In the genomic region with DNA sequence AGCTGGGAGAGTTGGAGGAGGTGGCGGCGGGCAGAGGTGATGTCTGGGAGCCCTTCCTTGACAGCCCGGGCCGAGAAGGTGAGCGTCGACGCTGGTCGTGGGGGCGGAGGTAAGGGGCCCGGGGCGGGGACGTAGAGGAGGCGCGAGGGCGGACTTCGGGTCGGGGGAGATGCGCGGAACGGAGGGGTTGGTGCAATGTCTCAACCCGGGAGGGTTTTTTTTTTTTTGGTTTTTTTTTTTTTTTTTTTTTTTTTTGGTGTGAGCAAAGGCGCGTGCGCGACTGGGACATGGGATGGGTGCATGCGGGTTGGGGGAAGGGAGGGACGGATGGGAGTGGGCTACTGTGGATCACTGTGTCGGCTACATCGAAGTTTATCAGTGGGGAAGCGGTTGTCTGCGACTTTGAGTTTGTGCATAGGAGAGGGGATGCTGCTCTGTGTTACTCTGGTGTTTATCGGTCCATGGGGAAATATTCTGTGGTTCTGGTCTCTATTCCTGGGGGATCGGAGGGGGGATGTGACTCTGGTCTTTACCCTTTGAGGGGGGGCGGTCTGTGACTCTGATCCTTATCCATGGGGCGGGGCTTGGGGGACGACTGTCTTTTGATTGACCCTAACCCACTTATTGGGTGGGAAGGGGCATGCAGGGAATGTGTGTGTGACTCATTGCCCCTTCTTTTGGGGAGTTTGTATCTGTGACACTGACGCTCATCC, we compare ENCODE assay signal across 8 cellular contexts. TPM values are rescaled to one million over a fixed set of nuclear protein-coding genes. Genes with fewer than 3 reads are reported as not detected.
DNase-seq lines count a peak whose midpoint lies in the region; ATAC-seq and TF ChIP-seq lines count a peak whose summit lies in the region.

No MANE protein-coding gene starts in this region.

- peak; percentile 30 for ATAC-seq in GM18867 (IDR thresholded peaks at IDR 0.05; ENCODE audit: unreplicated experiment)
- peak; percentile 23 for ATAC-seq in HG03196 (IDR thresholded peaks at IDR 0.05; ENCODE audit: unreplicated experiment)
- ATAC-seq in activated T-cell treated with anti-CD3 and anti-CD28 coated beads, Interleukin-2, amount 50 U/mL, for 72 hours (replicated peaks in 1 of 2): peak; percentile 16 to 17
- ATAC-seq in GM18858 (IDR thresholded peaks at IDR 0.05; ENCODE audit: unreplicated experiment): no peak

- POLR2A ChIA-PET in AG04450 (lab: Yijun Ruan, JAX): interaction anchor here (0.6 to 1.2 kb wide), 5 partner anchors 9 to 239 kb away, joined by 3 to 13 read pairs (median 5); no protein-coding TSS in a partner anchor

- H3K4me3 ChIP-seq in AG04450 (ENCODE audit: low read depth, low read length) (peak overlapping the region; percentile 79), rectal smooth muscle tissue (ENCODE audit: low read length) (peak overlapping the region; percentile 73)

- CTCF ChIA-PET in AG04450 (lab: Charles Lee): interaction anchor here (0.6 to 1.3 kb wide), 8 partner anchors 11 to 239 kb away, joined by 3 to 16 read pairs (median 4); no protein-coding TSS in a partner anchor

- no peaks in the 10 kb centered on the region for H3K36me3 ChIP-seq in rectal smooth muscle tissue (ENCODE audit: control insufficient read depth, insufficient read depth, low read length)

- H3K36me3 Mint-ChIP-seq in activated T-cell treated with anti-CD3 and anti-CD28 coated beads, Interleukin-2, amount 50 U/mL, for 72 hours (ENCODE audit: insufficient read depth in 2 of 2): peaks cover 14 to 26% of the 10 kb centered on the region in 2 donors

- H3K9ac ChIP-seq in rectal smooth muscle tissue (ENCODE audit: low read length): peak overlapping the region; percentile 67

- H3K27ac ChIP-seq in AG04450 (ENCODE audit: low read depth, low read length) (peak overlapping the region; percentile 89), rectal smooth muscle tissue (ENCODE audit: low read depth, low read length) (peak overlapping the region; percentile 94)

- H3K27me3 Mint-ChIP-seq in activated T-cell treated with anti-CD3 and anti-CD28 coated beads, Interleukin-2, amount 50 U/mL, for 72 hours (ENCODE audit: low read depth): peaks cover 13% of the 10 kb centered on the region

- H3K27me3 ChIP-seq in AG04450 (ENCODE audit: control insufficient read depth, insufficient read depth, low read length) (no peaks in the 10 kb centered on the region), rectal smooth muscle tissue (ENCODE audit: control insufficient read depth, insufficient read depth, low read length) (no peaks in the 10 kb centered on the region)

- H3K4me1 ChIP-seq in rectal smooth muscle tissue (ENCODE audit: control insufficient read depth, insufficient read depth, low read length): peaks cover 7% of the 10 kb centered on the region

- no peak for TF ChIP-seq CTCF in AG04450 (IDR thresholded peaks at IDR 0.05; ENCODE audit: low read depth, low read length)

- peak overlapping the region; percentile 97 for H3K27ac Mint-ChIP-seq in activated T-cell treated with anti-CD3 and anti-CD28 coated beads, Interleukin-2, amount 50 U/mL, for 72 hours

- H3K4me3 Mint-ChIP-seq in activated T-cell treated with anti-CD3 and anti-CD28 coated beads, Interleukin-2, amount 50 U/mL, for 72 hours: peak overlapping the region; percentile 96 to 100

- DNase-seq in AG04450 (ENCODE audit: low read depth, low spot score) (no peak), globus pallidus (ENCODE audit: low spot score) (peak; percentile 20)
- DNase-seq in activated T-cell treated with anti-CD3 and anti-CD28 coated beads, Interleukin-2, amount 50 U/mL, for 72 hours: no peak
- DNase-seq in activated CD8-positive, alpha-beta memory T cell treated with anti-CD3 and anti-CD28 coated beads, Interleukin-2, amount 50 U/mL, for 4 hours: no peak

- H3K9me3 ChIP-seq in AG04450 (ENCODE audit: control insufficient read depth, insufficient read depth, low read length): no peaks in the 10 kb centered on the region

- peaks cover 31% of the 10 kb centered on the region for H3K4me1 Mint-ChIP-seq in activated T-cell treated with anti-CD3 and anti-CD28 coated beads, Interleukin-2, amount 50 U/mL, for 72 hours (ENCODE audit: low read depth)

- H3K9me3 Mint-ChIP-seq in activated T-cell treated with anti-CD3 and anti-CD28 coated beads, Interleukin-2, amount 50 U/mL, for 72 hours: no peaks in the 10 kb centered on the region

RNA-seq across cellular contexts. Expression of a gene that starts 0.5 kb away (rescaled TPM):
- polyA plus RNA-seq in AG04450 (2011; rRNA removed): 19.6 and 23.1 TPM in 2 replicates
- 29.3 and 37.0 TPM in 2 replicates for polyA minus RNA-seq in AG04450 (2011; rRNA and poly(A)+ RNA removed)
- total RNA-seq in activated T-cell treated with anti-CD3 and anti-CD28 coated beads, Interleukin-2, amount 50 U/mL, for 72 hours: 10 to 100 TPM; 71.6 to 82.4 TPM

RNA-seq across cellular contexts. Expression of a gene that starts 1.1 kb away (rescaled TPM):
- polyA plus RNA-seq in AG04450 (2011; rRNA removed): 51.1 and 56.5 TPM in 2 replicates
- 56.7 and 60.2 TPM in 2 replicates for polyA minus RNA-seq in AG04450 (2011; rRNA and poly(A)+ RNA removed)
- total RNA-seq in activated T-cell treated with anti-CD3 and anti-CD28 coated beads, Interleukin-2, amount 50 U/mL, for 72 hours: 10 to 100 TPM; 66.7 to 84.3 TPM

RNA-seq across cellular contexts. Expression of a gene that starts 48.1 kb away (rescaled TPM):
- 196 and 241 TPM in 2 replicates for polyA plus RNA-seq in AG04450 (2011; rRNA removed)
- 259 and 332 TPM in 2 replicates for polyA minus RNA-seq in AG04450 (2011; rRNA and poly(A)+ RNA removed)
- total RNA-seq in activated T-cell treated with anti-CD3 and anti-CD28 coated beads, Interleukin-2, amount 50 U/mL, for 72 hours: 100 to 1,000 TPM; 160 to 197 TPM
